Comparison of ENCODE assay signal across 24 cellular contexts in genomic region chr20:57198359-57199072, GRCh38.
A peak's percentile ranks its signal among the peaks of the same experiment; 100 is the strongest.
DNase-seq lines count a peak whose midpoint lies in the region; ATAC-seq lines count a peak whose summit lies in the region.
"Had no signal": no experiment of that assay in that cellular context is flagged by ENCODE, and none has a peak within 500 bp of the region (broad histone marks: within the 10 kb centered on the region; RNA-seq: fewer than 3 reads in every experiment).

No MANE protein-coding gene starts in this region.

- no peak overlapping the region for H2BK5ac ChIP-seq in neuronal stem cell (ENCODE audit: low read length)

- ATAC-seq in activated T-cell treated with anti-CD3 and anti-CD28 coated beads, Interleukin-2, amount 50 U/mL, for 72 hours (replicated peaks in 1 of 2) = no peak
- ATAC-seq: Right ventricle myocardium inferior; stimulated activated naive B cell treated with anti-CD40 and anti-IgM and Interleukin-4, amounts not matched to agents 10 μg/mL and 1 μg/mL and 100 μg/mL, for 72 hours had no signal

- H3K9ac ChIP-seq in HUES48 (ENCODE audit: low read depth, low read length) (no peak overlapping the region), neuronal stem cell (ENCODE audit: low read depth, low read length, poor library complexity) (no peak overlapping the region)
- H3K9ac ChIP-seq: KMS-11 had no signal

- H3K4me2 ChIP-seq in neuronal stem cell (ENCODE audit: insufficient read depth, low read length, poor library complexity, severe bottlenecking) = no peak overlapping the region
- H3K4me2 ChIP-seq: hepatocyte, KMS-11 had no signal

- H3K18ac ChIP-seq in neuronal stem cell (ENCODE audit: low read length) = peak overlapping the region; percentile 73

- no peak overlapping the region for H2AFZ ChIP-seq in neuronal stem cell (ENCODE audit: low read length)
- H2AFZ ChIP-seq: hepatocyte had no signal

- H3K4me3 ChIP-seq in HUES48 (ENCODE audit: low read depth, low read length) (no peak overlapping the region), neuronal stem cell (ENCODE audit: low read length in 2 of 2) (no peak overlapping the region)
- H3K4me3 ChIP-seq: hepatocyte, prostate gland, skin epidermis, thoracic aorta had no signal

- no peak overlapping the region for H3K27ac Mint-ChIP-seq in activated T-cell treated with anti-CD3 and anti-CD28 coated beads, Interleukin-2, amount 50 U/mL, for 72 hours
- H3K27ac Mint-ChIP-seq: activated naive CD4-positive, alpha-beta T cell treated with anti-CD3 and anti-CD28 coated beads, Interleukin-2, amount 50 U/mL, for 24 hours; stimulated activated naive B cell treated with anti-CD40 and anti-IgM and Interleukin-4, amounts not matched to agents 10 μg/mL and 1 μg/mL and 100 μg/mL, for 72 hours had no signal

- H4K91ac ChIP-seq in neuronal stem cell (ENCODE audit: low read depth, low read length, poor library complexity) = no peak overlapping the region

- H3K4me3 Mint-ChIP-seq in activated T-cell treated with anti-CD3 and anti-CD28 coated beads, Interleukin-2, amount 50 U/mL, for 72 hours = no peak overlapping the region
- H3K4me3 Mint-ChIP-seq: activated naive CD4-positive, alpha-beta T cell treated with anti-CD3 and anti-CD28 coated beads, Interleukin-2, amount 50 U/mL, for 24 hours; neural crest cell; stimulated activated naive B cell treated with anti-CD40 and anti-IgM and Interleukin-4, amounts not matched to agents 10 μg/mL and 1 μg/mL and 100 μg/mL, for 72 hours had no signal

- H3K27ac ChIP-seq in HUES48 (ENCODE audit: low read depth, low read length) (peak overlapping the region; percentile 79), neuronal stem cell (replicated peaks; ENCODE audit: low read length) (no peak overlapping the region)
- H3K27ac ChIP-seq: epithelial cell of prostate, hepatocyte, KMS-11, prostate gland, skin epidermis, thoracic aorta had no signal

- H3K27me3 Mint-ChIP-seq in activated T-cell treated with anti-CD3 and anti-CD28 coated beads, Interleukin-2, amount 50 U/mL, for 72 hours (ENCODE audit: low read depth) = no peaks in the 10 kb centered on the region

- H2BK15ac ChIP-seq in neuronal stem cell (ENCODE audit: low read length) = no peak overlapping the region

- no peak overlapping the region for H3K4ac ChIP-seq in neuronal stem cell (ENCODE audit: low read length)

- H3K36me3 ChIP-seq in HUES48 (ENCODE audit: control insufficient read depth, insufficient read depth, low read length) (peaks cover 6% of the 10 kb centered on the region), neuronal stem cell (replicated peaks in 1 of 2; ENCODE audit: control insufficient read depth in 2 of 2, insufficient read depth in 2 of 2, low read length in 2 of 2) (peaks cover 2 to 89% of the 10 kb centered on the region in 2 donors)
- H3K36me3 ChIP-seq: prostate gland, thoracic aorta had no signal

- no CpG with 5 or more reads among the region's 20 CpGs for WGBS in neuronal stem cell (ENCODE audit: extremely low coverage in 2 of 2, insufficient read length in 2 of 2, insufficient replicate concordance in 1 of 2), 2 donors

- H3K79me1 ChIP-seq in neuronal stem cell (ENCODE audit: low read depth, low read length) = no peaks in the 10 kb centered on the region

- peaks cover 27% of the 10 kb centered on the region for H3K4me1 ChIP-seq in HUES48 (ENCODE audit: control insufficient read depth, insufficient read depth, low read length)
- H3K4me1 ChIP-seq in neuronal stem cell (ENCODE audit: control insufficient read depth in 2 of 2, insufficient read depth in 1 of 2, low read depth in 1 of 2, low read length in 2 of 2) = peaks cover 6 to 20% of the 10 kb centered on the region in 2 donors
- H3K4me1 ChIP-seq: prostate gland had no signal

- H2BK120ac ChIP-seq in neuronal stem cell (ENCODE audit: low read depth, low read length) = no peak overlapping the region

- H2BK12ac ChIP-seq in neuronal stem cell (ENCODE audit: low read length) = no peak overlapping the region

- H3K27me3 ChIP-seq in HUES48 (ENCODE audit: control insufficient read depth, insufficient read depth, low read length) = no peaks in the 10 kb centered on the region
- no peaks in the 10 kb centered on the region for H3K27me3 ChIP-seq in neuronal stem cell (ENCODE audit: control insufficient read depth in 3 of 3, insufficient read depth in 3 of 3, low read depth in 1 of 3, low read length in 3 of 3)
- H3K27me3 ChIP-seq: hepatocyte had no signal

- H3K14ac ChIP-seq in neuronal stem cell (ENCODE audit: low read length) = peak overlapping the region; percentile 25

- DNase-seq in Daoy (ENCODE audit: low read depth) (peak; percentile 67), ecto neural progenitor cell (ENCODE audit: low spot score) (peak; percentile 58), neuronal stem cell (ENCODE audit: low spot score) (peak; percentile 39), HuH-7.5 (ENCODE audit: low spot score) (no peak), Ammon's horn (ENCODE audit: low spot score) (no peak)
- DNase-seq in stimulated activated CD8-positive, alpha-beta memory T cell treated with anti-CD3 and anti-CD28 coated beads, Interleukin-4, amount 100 ng/mL, for 48 hours = no peak
- DNase-seq in activated T-cell treated with anti-CD3 and anti-CD28 coated beads, Interleukin-2, amount 50 U/mL, for 72 hours = no peak
- DNase-seq: activated CD4-positive, alpha-beta T cell treated with anti-CD3 and anti-CD28 coated beads for 1 hour; anterior cingulate cortex; MV-4-11; NCI-H187 treated with DMSO at 0.1 percent for 48 hours; stimulated activated CD4-positive, alpha-beta T cell treated with anti-CD3 and anti-CD28 coated beads, Interleukin-2, amount 100 ng/mL, for 24 hours; stimulated activated naive B cell treated with anti-CD40 and anti-IgM and Interleukin-4, amounts not matched to agents 10 μg/mL and 1 μg/mL and 100 μg/mL, for 72 hours; SW 1271 had no signal

- H3K36me3 Mint-ChIP-seq in activated T-cell treated with anti-CD3 and anti-CD28 coated beads, Interleukin-2, amount 50 U/mL, for 72 hours (ENCODE audit: insufficient read depth in 2 of 2) = no peaks in the 10 kb centered on the region
- H3K36me3 Mint-ChIP-seq: activated naive CD4-positive, alpha-beta T cell treated with anti-CD3 and anti-CD28 coated beads, Interleukin-2, amount 50 U/mL, for 24 hours; stimulated activated naive B cell treated with anti-CD40 and anti-IgM and Interleukin-4, amounts not matched to agents 10 μg/mL and 1 μg/mL and 100 μg/mL, for 72 hours had no signal

- H3K9me3 ChIP-seq in HUES48 (ENCODE audit: control insufficient read depth, insufficient read depth, low read length) (no peaks in the 10 kb centered on the region), neuronal stem cell (replicated peaks in 1 of 2; ENCODE audit: control insufficient read depth in 2 of 2, insufficient read depth in 1 of 2, low read depth in 1 of 2, low read length in 2 of 2) (no peaks in the 10 kb centered on the region)
- H3K9me3 ChIP-seq: prostate gland, thoracic aorta had no signal

- peak overlapping the region; percentile 14 for H3K23ac ChIP-seq in neuronal stem cell (ENCODE audit: low read depth, low read length, poor library complexity)

- no peak overlapping the region for H4K8ac ChIP-seq in neuronal stem cell (ENCODE audit: low read depth, low read length)

- no peaks in the 10 kb centered on the region for H3K9me3 Mint-ChIP-seq in activated T-cell treated with anti-CD3 and anti-CD28 coated beads, Interleukin-2, amount 50 U/mL, for 72 hours
- H3K9me3 Mint-ChIP-seq: activated naive CD4-positive, alpha-beta T cell treated with anti-CD3 and anti-CD28 coated beads, Interleukin-2, amount 50 U/mL, for 24 hours; neural crest cell; stimulated activated naive B cell treated with anti-CD40 and anti-IgM and Interleukin-4, amounts not matched to agents 10 μg/mL and 1 μg/mL and 100 μg/mL, for 72 hours had no signal

- H3K4me1 Mint-ChIP-seq in activated T-cell treated with anti-CD3 and anti-CD28 coated beads, Interleukin-2, amount 50 U/mL, for 72 hours (ENCODE audit: low read depth) = no peaks in the 10 kb centered on the region
- H3K4me1 Mint-ChIP-seq: activated naive CD4-positive, alpha-beta T cell treated with anti-CD3 and anti-CD28 coated beads, Interleukin-2, amount 50 U/mL, for 24 hours; stimulated activated naive B cell treated with anti-CD40 and anti-IgM and Interleukin-4, amounts not matched to agents 10 μg/mL and 1 μg/mL and 100 μg/mL, for 72 hours had no signal

- H2AK5ac ChIP-seq in neuronal stem cell (ENCODE audit: low read depth, low read length) = peak overlapping the region; percentile 38

Comparison
In these comparisons a context has a peak if more than half of its experiments do, and no peak if none do; other contexts are left out.
1. DNase-seq: peak in Daoy (single experiment), ecto neural progenitor cell (single experiment) and neuronal stem cell (single experiment); none in stimulated activated CD8-positive, alpha-beta memory T cell treated with anti-CD3 and anti-CD28 coated beads, Interleukin-4, amount 100 ng/mL, for 48 hours (single experiment), HuH-7.5 (single experiment), activated T-cell treated with anti-CD3 and anti-CD28 coated beads, Interleukin-2, amount 50 U/mL, for 72 hours (0 of 2) and Ammon's horn (single experiment).